1 cellular context compared by ENCODE assay signal in the genomic region with DNA sequence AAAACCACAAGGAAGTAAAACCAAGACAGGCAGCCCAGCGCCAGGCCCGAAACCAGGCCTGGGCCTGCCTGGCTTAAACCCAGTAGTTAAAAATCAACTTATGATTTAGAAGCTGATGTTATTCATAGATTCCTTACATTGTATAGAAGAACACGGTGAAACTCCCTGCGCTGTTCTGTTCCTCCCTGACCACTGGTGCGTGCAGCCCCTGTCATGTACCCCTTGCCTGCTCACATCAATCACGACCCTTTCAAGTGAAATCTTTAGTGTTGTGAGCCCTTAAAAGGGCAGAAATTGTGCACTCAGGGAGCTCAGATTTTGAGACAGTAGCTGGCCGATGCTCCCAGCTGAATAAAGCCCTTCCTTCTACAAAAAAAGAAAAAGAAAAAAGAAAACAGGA. TPM values are rescaled to one million over a fixed set of nuclear protein-coding genes. Genes with fewer than 3 reads are reported as not detected.
"Had no signal": no experiment of that assay in that cellular context is flagged by ENCODE, and none has a peak within 500 bp of the region (broad histone marks: within the 10 kb centered on the region; RNA-seq: fewer than 3 reads in every experiment).

No MANE protein-coding gene starts in this region.

RNA-seq across cellular contexts. Expression of gene PRUNE2, which starts 50.5 kb away (rescaled TPM):
- total RNA-seq: activated B cell treated with CpG ODN at 0.5 μM for 24 hours had no signal
